22 cellular contexts compared by ENCODE assay signal in the genomic region with DNA sequence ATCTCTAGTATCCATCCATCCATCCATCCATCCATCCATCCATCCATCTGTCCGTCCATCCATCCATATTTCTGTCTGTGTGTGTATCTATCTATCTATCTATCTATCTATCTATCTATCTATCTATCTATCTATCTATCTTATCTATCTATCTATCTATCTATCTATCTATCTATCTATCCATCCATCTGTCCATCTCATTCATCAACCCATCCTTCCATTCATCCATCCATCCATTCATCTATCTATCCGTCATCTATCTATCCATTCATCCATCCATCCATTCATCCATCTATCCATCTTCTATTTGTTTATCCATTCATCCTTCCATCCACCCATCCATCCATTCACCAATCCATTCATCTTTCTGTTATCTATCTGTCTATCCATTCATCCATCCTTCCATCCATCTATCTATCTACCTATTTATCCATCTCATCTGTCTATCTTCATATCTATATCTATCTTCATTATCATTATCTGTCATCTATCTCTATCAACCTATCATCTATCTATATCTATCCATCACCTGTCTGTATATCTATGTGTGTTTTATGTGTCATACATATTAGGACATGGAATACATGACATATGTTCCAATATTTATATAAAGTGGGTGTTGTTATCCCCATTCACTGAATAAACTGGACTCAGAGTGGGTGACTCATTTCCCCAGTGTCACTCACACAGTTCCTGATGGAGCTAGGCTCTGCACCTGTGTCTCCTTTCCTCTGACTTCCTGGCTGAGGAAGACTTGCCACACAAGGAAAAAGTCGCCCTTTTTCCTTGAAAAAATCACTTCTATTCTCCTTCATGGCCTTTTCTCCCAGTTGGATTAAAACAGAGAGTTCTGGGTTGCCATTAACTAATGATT.
"Had no signal": no experiment of that assay in that cellular context is flagged by ENCODE, and none has a peak within 500 bp of the region (broad histone marks: within the 10 kb centered on the region; RNA-seq: fewer than 3 reads in every experiment).

No MANE protein-coding gene starts in this region.

- ATAC-seq: gastroesophageal sphincter, heart right ventricle, left lung, natural killer cell had no signal

- H3K4me3 ChIP-seq: cardiac muscle cell, esophagus squamous epithelium, gastroesophageal sphincter, heart right ventricle, left lung, spleen, testis, upper lobe of left lung had no signal

- H3K36me3 Mint-ChIP-seq: activated CD4-positive, alpha-beta memory T cell treated with anti-CD3 and anti-CD28 coated beads for 36 hours; mesothelial cell of epicardium; natural killer cell had no signal

- H3K4me3 Mint-ChIP-seq: activated CD4-positive, alpha-beta memory T cell treated with anti-CD3 and anti-CD28 coated beads for 36 hours; activated naive CD4-positive, alpha-beta T cell treated with anti-CD3 and anti-CD28 coated beads for 36 hours; mesothelial cell of epicardium; natural killer cell; T-helper 1 cell treated with Interleukin-12 subunit alpha and Interleukin-12 subunit beta and Interleukin-4 antibody, amounts not matched to agents 30 μg/mL and 1 μg/mL, for 36 hours had no signal

- H3K9me3 Mint-ChIP-seq: activated CD4-positive, alpha-beta memory T cell treated with anti-CD3 and anti-CD28 coated beads for 36 hours; activated naive CD4-positive, alpha-beta T cell treated with anti-CD3 and anti-CD28 coated beads for 36 hours; mesothelial cell of epicardium; natural killer cell; T-helper 1 cell treated with Interleukin-12 subunit alpha and Interleukin-12 subunit beta and Interleukin-4 antibody, amounts not matched to agents 30 μg/mL and 1 μg/mL, for 36 hours had no signal

- H3K27me3 Mint-ChIP-seq: activated CD4-positive, alpha-beta memory T cell treated with anti-CD3 and anti-CD28 coated beads for 36 hours had no signal

- DNase-seq: activated CD4-positive, alpha-beta memory T cell treated with anti-CD3 and anti-CD28 coated beads for 36 hours; activated CD4-positive, alpha-beta T cell treated with anti-CD3 and anti-CD28 coated beads for 48 hours; activated CD4-positive, CD25-positive, alpha-beta regulatory T cell; activated naive CD4-positive, alpha-beta T cell treated with anti-CD3 and anti-CD28 coated beads for 36 hours; activated T-cell treated with anti-CD3 and anti-CD28 coated beads, Interleukin-2, amount 50 U/mL, for 48 hours; effector CD8-positive, alpha-beta T cell; esophagus squamous epithelium; heart right ventricle; kidney; left lung; mammary epithelial cell; natural killer cell; spleen; stimulated activated CD4-positive, alpha-beta T cell treated with anti-CD3 and anti-CD28 coated beads, Interleukin-4, amount 100 ng/mL, for 1 hour; stimulated activated naive CD4-positive, alpha-beta T cell; testis; upper lobe of left lung had no signal

- H3K4me1 Mint-ChIP-seq: natural killer cell had no signal

- H3K27ac Mint-ChIP-seq: activated CD4-positive, alpha-beta memory T cell treated with anti-CD3 and anti-CD28 coated beads for 36 hours; activated naive CD4-positive, alpha-beta T cell treated with anti-CD3 and anti-CD28 coated beads for 36 hours; mesothelial cell of epicardium; natural killer cell; progenitor cell of endocrine pancreas; T-helper 1 cell treated with Interleukin-12 subunit alpha and Interleukin-12 subunit beta and Interleukin-4 antibody, amounts not matched to agents 30 μg/mL and 1 μg/mL, for 36 hours had no signal
